Comparison of ENCODE assay signal across 8 cellular contexts in the genomic region with DNA sequence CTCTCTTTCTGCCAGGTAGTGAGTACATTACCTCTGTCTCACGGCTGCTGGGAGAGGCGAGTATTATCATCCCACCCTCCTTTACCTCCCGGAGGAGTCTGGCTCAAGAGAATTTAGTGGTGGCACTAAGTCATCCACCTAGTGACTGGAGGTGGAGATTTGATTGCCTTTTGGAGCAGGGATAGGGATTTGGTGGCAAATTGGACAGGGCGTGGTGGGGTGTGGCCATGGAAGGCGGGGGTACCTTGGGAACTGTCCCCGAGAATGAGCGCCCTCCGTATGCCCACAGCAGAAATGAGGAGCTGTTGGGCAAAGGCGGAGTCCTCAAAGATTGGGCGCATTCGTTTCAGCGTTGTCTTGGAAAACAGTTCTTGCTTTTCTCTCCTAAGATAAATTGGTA. TPM values are rescaled to one million over a fixed set of nuclear protein-coding genes. Genes with fewer than 3 reads are reported as not detected.
DNase-seq lines count a peak whose midpoint lies in the region; ATAC-seq and TF ChIP-seq lines count a peak whose summit lies in the region.

No MANE protein-coding gene starts in this region.

- peak overlapping the region; percentile 91 for H3K4me3 Mint-ChIP-seq in activated naive CD4-positive, alpha-beta T cell treated with anti-CD3 and anti-CD28 coated beads for 36 hours
- peak overlapping the region; percentile 92 for H3K4me3 Mint-ChIP-seq in activated CD8-positive, alpha-beta T cell treated with anti-CD3 and anti-CD28 coated beads for 36 hours
- H3K4me3 Mint-ChIP-seq in stimulated activated naive CD8-positive, alpha-beta T cell treated with anti-CD3 and anti-CD28 coated beads, Interleukin-15, Interleukin-2, amounts not matched to agents 100 ng/mL and 50 ng/mL, for 24 hours = peak overlapping the region; percentile 92

- TF ChIP-seq CTCF in activated CD8-positive, alpha-beta T cell treated with anti-CD3 and anti-CD28 coated beads for 36 hours (IDR thresholded peaks at IDR 0.05) = no peak

- H3K9ac ChIP-seq in iPS-15b (ENCODE audit: low read depth, low read length) = peak overlapping the region; percentile 1

- H3K36me3 Mint-ChIP-seq in activated naive CD4-positive, alpha-beta T cell treated with anti-CD3 and anti-CD28 coated beads for 36 hours (ENCODE audit: low read depth) = no peaks in the 10 kb centered on the region
- H3K36me3 Mint-ChIP-seq in activated CD8-positive, alpha-beta T cell treated with anti-CD3 and anti-CD28 coated beads for 36 hours (ENCODE audit: low read depth) = no peaks in the 10 kb centered on the region
- H3K36me3 Mint-ChIP-seq in stimulated activated naive CD8-positive, alpha-beta T cell treated with anti-CD3 and anti-CD28 coated beads, Interleukin-15, Interleukin-2, amounts not matched to agents 100 ng/mL and 50 ng/mL, for 24 hours (ENCODE audit: low read depth) = no peaks in the 10 kb centered on the region

- DNase-seq in activated naive CD4-positive, alpha-beta T cell treated with anti-CD3 and anti-CD28 coated beads for 36 hours = no peak
- no peak for DNase-seq in activated naive CD4-positive, alpha-beta T cell (lab: John Stamatoyannopoulos, UW)
- DNase-seq in activated CD8-positive, alpha-beta T cell treated with anti-CD3 and anti-CD28 coated beads for 36 hours = no peak
- DNase-seq in NOMO-1 (lab: John Stamatoyannopoulos, UW; ENCODE audit: unreplicated experiment in 2 of 2) (no peak), NCI-H510A treated with DMSO at 0.1 percent for 48 hours (lab: John Stamatoyannopoulos, UW) (no peak)

- ATAC-seq in activated CD8-positive, alpha-beta T cell treated with anti-CD3 and anti-CD28 coated beads for 36 hours = no peak
- no peak for ATAC-seq in HG03159 (IDR thresholded peaks at IDR 0.05; ENCODE audit: unreplicated experiment)

- no peaks in the 10 kb centered on the region for H3K36me3 ChIP-seq in iPS-15b (ENCODE audit: control insufficient read depth, insufficient read depth, low read length)

- H3K27me3 Mint-ChIP-seq in activated naive CD4-positive, alpha-beta T cell treated with anti-CD3 and anti-CD28 coated beads for 36 hours (ENCODE audit: low read depth) = no peaks in the 10 kb centered on the region
- H3K27me3 Mint-ChIP-seq in activated CD8-positive, alpha-beta T cell treated with anti-CD3 and anti-CD28 coated beads for 36 hours = peaks cover 1% of the 10 kb centered on the region
- no peaks in the 10 kb centered on the region for H3K27me3 Mint-ChIP-seq in stimulated activated naive CD8-positive, alpha-beta T cell treated with anti-CD3 and anti-CD28 coated beads, Interleukin-15, Interleukin-2, amounts not matched to agents 100 ng/mL and 50 ng/mL, for 24 hours

- peak overlapping the region; percentile 96 for H3K4me3 ChIP-seq in iPS-15b (ENCODE audit: low read depth, low read length)

- no peaks in the 10 kb centered on the region for H3K9me3 ChIP-seq in iPS-15b (ENCODE audit: control insufficient read depth, insufficient read depth, low read length)

- CTCF ChIA-PET in activated naive CD4-positive, alpha-beta T cell treated with anti-CD3 and anti-CD28 coated beads for 36 hours (lab: Charles Lee) = interaction anchor here (1.1 kb wide), 1 partner anchor 31 kb away, joined by 4 read pairs; no protein-coding TSS in a partner anchor
- CTCF ChIA-PET in activated CD8-positive, alpha-beta T cell treated with anti-CD3 and anti-CD28 coated beads for 36 hours (lab: Charles Lee) = no interaction called here

- intact Hi-C loops in activated naive CD4-positive, alpha-beta T cell treated with anti-CD3 and anti-CD28 coated beads for 36 hours (cut with micrococcal nuclease) = loop anchor here (10.0 kb wide), 2 partner anchors 376 to 616 kb away; no protein-coding TSS in a partner anchor
- intact Hi-C loops in activated CD8-positive, alpha-beta T cell treated with anti-CD3 and anti-CD28 coated beads for 36 hours (cut with micrococcal nuclease) = loop anchor here (10.0 kb wide), 1 partner anchor 196 kb away; a partner anchor contains a TSS

- H3K27me3 ChIP-seq in iPS-15b (ENCODE audit: control insufficient read depth, insufficient read depth, low read length) = no peaks in the 10 kb centered on the region

- POLR2A ChIA-PET in activated CD8-positive, alpha-beta T cell treated with anti-CD3 and anti-CD28 coated beads for 36 hours (lab: Charles Lee) = interaction anchor here (0.9 to 4.0 kb wide), 5 partner anchors 11 to 197 kb away, joined by 3 to 21 read pairs (median 3); a partner anchor contains a TSS

- H3K4me1 Mint-ChIP-seq in activated naive CD4-positive, alpha-beta T cell treated with anti-CD3 and anti-CD28 coated beads for 36 hours (ENCODE audit: low read depth) = peaks cover 26% of the 10 kb centered on the region
- H3K4me1 Mint-ChIP-seq in activated CD8-positive, alpha-beta T cell treated with anti-CD3 and anti-CD28 coated beads for 36 hours (ENCODE audit: low read depth) = peaks cover 25% of the 10 kb centered on the region
- H3K4me1 Mint-ChIP-seq in stimulated activated naive CD8-positive, alpha-beta T cell treated with anti-CD3 and anti-CD28 coated beads, Interleukin-15, Interleukin-2, amounts not matched to agents 100 ng/mL and 50 ng/mL, for 24 hours (ENCODE audit: low read depth) = peaks cover 33% of the 10 kb centered on the region

- peak overlapping the region; percentile 76 for H3K27ac Mint-ChIP-seq in activated naive CD4-positive, alpha-beta T cell treated with anti-CD3 and anti-CD28 coated beads for 36 hours
- H3K27ac Mint-ChIP-seq in activated CD8-positive, alpha-beta T cell treated with anti-CD3 and anti-CD28 coated beads for 36 hours = peak overlapping the region; percentile 85
- H3K27ac Mint-ChIP-seq in stimulated activated naive CD8-positive, alpha-beta T cell treated with anti-CD3 and anti-CD28 coated beads, Interleukin-15, Interleukin-2, amounts not matched to agents 100 ng/mL and 50 ng/mL, for 24 hours = peak overlapping the region; percentile 63

- peaks cover 11% of the 10 kb centered on the region for H3K4me1 ChIP-seq in iPS-15b (ENCODE audit: control insufficient read depth, insufficient read depth, low read length)

- no peaks in the 10 kb centered on the region for H3K9me3 Mint-ChIP-seq in activated naive CD4-positive, alpha-beta T cell treated with anti-CD3 and anti-CD28 coated beads for 36 hours
- no peaks in the 10 kb centered on the region for H3K9me3 Mint-ChIP-seq in activated CD8-positive, alpha-beta T cell treated with anti-CD3 and anti-CD28 coated beads for 36 hours
- no peaks in the 10 kb centered on the region for H3K9me3 Mint-ChIP-seq in stimulated activated naive CD8-positive, alpha-beta T cell treated with anti-CD3 and anti-CD28 coated beads, Interleukin-15, Interleukin-2, amounts not matched to agents 100 ng/mL and 50 ng/mL, for 24 hours

RNA-seq across cellular contexts. Expression of a gene that starts 32.1 kb away (rescaled TPM):
- 100 to 1,000 TPM; 527 to 529 TPM for total RNA-seq in activated naive CD4-positive, alpha-beta T cell treated with anti-CD3 and anti-CD28 coated beads for 36 hours
- 100 to 1,000 TPM; 415 to 416 TPM for total RNA-seq in activated CD8-positive, alpha-beta T cell treated with anti-CD3 and anti-CD28 coated beads for 36 hours
